1 cellular context compared by ENCODE assay signal in genomic region chr17:49390548-49391324, GRCh38.
TF ChIP-seq lines count a peak whose summit lies in the region.

No MANE protein-coding gene starts in this region.

TF ChIP-seq in HepG2, 621 proteins besides CTCF, POLR2A, EP300 and RAD21 (continued from another document):
- TF ChIP-seq, protein P1, sequence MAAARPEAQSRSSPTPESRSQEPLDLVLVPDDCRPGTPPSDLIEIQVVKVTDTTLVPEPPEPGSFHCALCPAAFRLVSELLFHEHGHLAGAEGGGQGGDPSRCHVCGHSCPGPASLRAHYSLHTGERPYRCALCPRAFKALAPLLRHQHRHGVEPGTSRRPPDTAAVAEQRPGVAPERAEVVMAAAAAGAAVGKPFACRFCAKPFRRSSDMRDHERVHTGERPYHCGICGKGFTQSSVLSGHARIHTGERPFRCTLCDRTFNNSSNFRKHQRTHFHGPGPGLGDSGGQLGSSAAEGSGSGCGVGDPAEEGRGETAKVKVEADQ (CRISPR knock-in tag; IDR thresholded peaks at IDR 0.05; ENCODE audit: borderline replicate concordance), result no peak
- TF ChIP-seq, protein P2, sequence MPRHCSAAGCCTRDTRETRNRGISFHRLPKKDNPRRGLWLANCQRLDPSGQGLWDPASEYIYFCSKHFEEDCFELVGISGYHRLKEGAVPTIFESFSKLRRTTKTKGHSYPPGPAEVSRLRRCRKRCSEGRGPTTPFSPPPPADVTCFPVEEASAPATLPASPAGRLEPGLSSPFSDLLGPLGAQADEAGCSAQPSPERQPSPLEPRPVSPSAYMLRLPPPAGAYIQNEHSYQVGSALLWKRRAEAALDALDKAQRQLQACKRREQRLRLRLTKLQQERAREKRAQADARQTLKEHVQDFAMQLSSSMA (CRISPR knock-in tag; IDR thresholded peaks at IDR 0.05), result no peak
- TF ChIP-seq ZSCAN22 (CRISPR knock-in tag; IDR thresholded peaks at IDR 0.05) (no peak), ZNF292 (CRISPR knock-in tag; IDR thresholded peaks at IDR 0.05; ENCODE audit: borderline replicate concordance, low read depth) (peak; percentile 73; the same call in 1 of the 2 replicates), ZFX (CRISPR knock-in tag; IDR thresholded peaks at IDR 0.05; ENCODE audit: low read depth) (peak; percentile 38), ELF1 (CRISPR knock-in tag; IDR thresholded peaks at IDR 0.05) (peak; percentile 82), NBN (conservative IDR thresholded peaks at IDR 0.05) (no peak), HMGXB4 (CRISPR knock-in tag; IDR thresholded peaks at IDR 0.05; ENCODE audit: borderline replicate concordance in 1 of 2, low read depth in 1 of 2) (peak in 1 of 2 experiments; percentile 26; a peak in 1 of 4 replicates), HHEX (CRISPR knock-in tag; IDR thresholded peaks at IDR 0.05) (no peak), ZBTB20 (CRISPR knock-in tag; IDR thresholded peaks at IDR 0.05; ENCODE audit: borderline replicate concordance, low read depth) (no peak), ETV5 (CRISPR knock-in tag; IDR thresholded peaks at IDR 0.05; ENCODE audit: borderline replicate concordance) (peak; percentile 69), ZNF782 (CRISPR knock-in tag; IDR thresholded peaks at IDR 0.05; ENCODE audit: borderline replicate concordance) (no peak), ATF7 (IDR thresholded peaks at IDR 0.05) (no peak), ATF7 (CRISPR knock-in tag; IDR thresholded peaks at IDR 0.05) (no peak), ZBTB7B (CRISPR knock-in tag; IDR thresholded peaks at IDR 0.05) (no peak), NCOA1 (CRISPR knock-in tag; IDR thresholded peaks at IDR 0.05) (no peak), TARDBP (CRISPR knock-in tag; IDR thresholded peaks at IDR 0.05) (no peak), CEBPG (CRISPR knock-in tag; IDR thresholded peaks at IDR 0.05) (no peak), KLF13 (CRISPR knock-in tag; IDR thresholded peaks at IDR 0.05) (no peak), RXRA (CRISPR knock-in tag; IDR thresholded peaks at IDR 0.05) (peak; percentile 52; the same call in 1 of the 2 replicates), KMT2A (CRISPR knock-in tag; IDR thresholded peaks at IDR 0.05) (no peak), NR1H2 (CRISPR knock-in tag; IDR thresholded peaks at IDR 0.05; ENCODE audit: borderline replicate concordance, low read depth) (no peak), MAFG (CRISPR knock-in tag; IDR thresholded peaks at IDR 0.05) (no peak), HNF1B (CRISPR knock-in tag; IDR thresholded peaks at IDR 0.05) (no peak), SMARCE1 (IDR thresholded peaks at IDR 0.05; ENCODE audit: borderline replicate concordance) (no peak), ZNF136 (CRISPR knock-in tag; IDR thresholded peaks at IDR 0.05; ENCODE audit: low read depth) (no peak), HNRNPUL1 (IDR thresholded peaks at IDR 0.05; ENCODE audit: low read depth, low read length) (no peak), ZBTB21 (CRISPR knock-in tag; IDR thresholded peaks at IDR 0.05) (no peak), FIP1L1 (IDR thresholded peaks at IDR 0.05; ENCODE audit: borderline replicate concordance, insufficient read depth, low read depth, low read length) (no peak), MED13 (CRISPR knock-in tag; IDR thresholded peaks at IDR 0.05) (no peak), RFXAP (CRISPR knock-in tag; IDR thresholded peaks at IDR 0.05; ENCODE audit: borderline replicate concordance) (no peak), ZNF446 (CRISPR knock-in tag; IDR thresholded peaks at IDR 0.05) (no peak)
- TF ChIP-seq, protein P3, sequence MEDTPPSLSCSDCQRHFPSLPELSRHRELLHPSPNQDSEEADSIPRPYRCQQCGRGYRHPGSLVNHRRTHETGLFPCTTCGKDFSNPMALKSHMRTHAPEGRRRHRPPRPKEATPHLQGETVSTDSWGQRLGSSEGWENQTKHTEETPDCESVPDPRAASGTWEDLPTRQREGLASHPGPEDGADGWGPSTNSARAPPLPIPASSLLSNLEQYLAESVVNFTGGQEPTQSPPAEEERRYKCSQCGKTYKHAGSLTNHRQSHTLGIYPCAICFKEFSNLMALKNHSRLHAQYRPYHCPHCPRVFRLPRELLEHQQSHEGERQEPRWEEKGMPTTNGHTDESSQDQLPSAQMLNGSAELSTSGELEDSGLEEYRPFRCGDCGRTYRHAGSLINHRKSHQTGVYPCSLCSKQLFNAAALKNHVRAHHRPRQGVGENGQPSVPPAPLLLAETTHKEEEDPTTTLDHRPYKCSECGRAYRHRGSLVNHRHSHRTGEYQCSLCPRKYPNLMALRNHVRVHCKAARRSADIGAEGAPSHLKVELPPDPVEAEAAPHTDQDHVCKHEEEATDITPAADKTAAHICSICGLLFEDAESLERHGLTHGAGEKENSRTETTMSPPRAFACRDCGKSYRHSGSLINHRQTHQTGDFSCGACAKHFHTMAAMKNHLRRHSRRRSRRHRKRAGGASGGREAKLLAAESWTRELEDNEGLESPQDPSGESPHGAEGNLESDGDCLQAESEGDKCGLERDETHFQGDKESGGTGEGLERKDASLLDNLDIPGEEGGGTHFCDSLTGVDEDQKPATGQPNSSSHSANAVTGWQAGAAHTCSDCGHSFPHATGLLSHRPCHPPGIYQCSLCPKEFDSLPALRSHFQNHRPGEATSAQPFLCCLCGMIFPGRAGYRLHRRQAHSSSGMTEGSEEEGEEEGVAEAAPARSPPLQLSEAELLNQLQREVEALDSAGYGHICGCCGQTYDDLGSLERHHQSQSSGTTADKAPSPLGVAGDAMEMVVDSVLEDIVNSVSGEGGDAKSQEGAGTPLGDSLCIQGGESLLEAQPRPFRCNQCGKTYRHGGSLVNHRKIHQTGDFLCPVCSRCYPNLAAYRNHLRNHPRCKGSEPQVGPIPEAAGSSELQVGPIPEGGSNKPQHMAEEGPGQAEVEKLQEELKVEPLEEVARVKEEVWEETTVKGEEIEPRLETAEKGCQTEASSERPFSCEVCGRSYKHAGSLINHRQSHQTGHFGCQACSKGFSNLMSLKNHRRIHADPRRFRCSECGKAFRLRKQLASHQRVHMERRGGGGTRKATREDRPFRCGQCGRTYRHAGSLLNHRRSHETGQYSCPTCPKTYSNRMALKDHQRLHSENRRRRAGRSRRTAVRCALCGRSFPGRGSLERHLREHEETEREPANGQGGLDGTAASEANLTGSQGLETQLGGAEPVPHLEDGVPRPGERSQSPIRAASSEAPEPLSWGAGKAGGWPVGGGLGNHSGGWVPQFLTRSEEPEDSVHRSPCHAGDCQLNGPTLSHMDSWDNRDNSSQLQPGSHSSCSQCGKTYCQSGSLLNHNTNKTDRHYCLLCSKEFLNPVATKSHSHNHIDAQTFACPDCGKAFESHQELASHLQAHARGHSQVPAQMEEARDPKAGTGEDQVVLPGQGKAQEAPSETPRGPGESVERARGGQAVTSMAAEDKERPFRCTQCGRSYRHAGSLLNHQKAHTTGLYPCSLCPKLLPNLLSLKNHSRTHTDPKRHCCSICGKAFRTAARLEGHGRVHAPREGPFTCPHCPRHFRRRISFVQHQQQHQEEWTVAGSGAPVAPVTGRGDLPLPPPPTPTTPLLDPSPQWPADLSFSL (CRISPR knock-in tag; IDR thresholded peaks at IDR 0.05), result peak; percentile 48; the same call in 1 of the 2 replicates
- TF ChIP-seq, protein P4, sequence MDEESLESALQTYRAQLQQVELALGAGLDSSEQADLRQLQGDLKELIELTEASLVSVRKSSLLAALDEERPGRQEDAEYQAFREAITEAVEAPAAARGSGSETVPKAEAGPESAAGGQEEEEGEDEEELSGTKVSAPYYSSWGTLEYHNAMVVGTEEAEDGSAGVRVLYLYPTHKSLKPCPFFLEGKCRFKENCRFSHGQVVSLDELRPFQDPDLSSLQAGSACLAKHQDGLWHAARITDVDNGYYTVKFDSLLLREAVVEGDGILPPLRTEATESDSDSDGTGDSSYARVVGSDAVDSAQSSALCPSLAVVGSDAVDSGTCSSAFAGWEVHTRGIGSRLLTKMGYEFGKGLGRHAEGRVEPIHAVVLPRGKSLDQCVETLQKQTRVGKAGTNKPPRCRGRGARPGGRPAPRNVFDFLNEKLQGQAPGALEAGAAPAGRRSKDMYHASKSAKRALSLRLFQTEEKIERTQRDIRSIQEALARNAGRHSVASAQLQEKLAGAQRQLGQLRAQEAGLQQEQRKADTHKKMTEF (CRISPR knock-in tag; IDR thresholded peaks at IDR 0.05), result 0 out of 2 replicates have a peak, but pooled peaks have one; percentile 26
- TF ChIP-seq, protein P5, sequence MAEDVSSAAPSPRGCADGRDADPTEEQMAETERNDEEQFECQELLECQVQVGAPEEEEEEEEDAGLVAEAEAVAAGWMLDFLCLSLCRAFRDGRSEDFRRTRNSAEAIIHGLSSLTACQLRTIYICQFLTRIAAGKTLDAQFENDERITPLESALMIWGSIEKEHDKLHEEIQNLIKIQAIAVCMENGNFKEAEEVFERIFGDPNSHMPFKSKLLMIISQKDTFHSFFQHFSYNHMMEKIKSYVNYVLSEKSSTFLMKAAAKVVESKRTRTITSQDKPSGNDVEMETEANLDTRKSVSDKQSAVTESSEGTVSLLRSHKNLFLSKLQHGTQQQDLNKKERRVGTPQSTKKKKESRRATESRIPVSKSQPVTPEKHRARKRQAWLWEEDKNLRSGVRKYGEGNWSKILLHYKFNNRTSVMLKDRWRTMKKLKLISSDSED (CRISPR knock-in tag; IDR thresholded peaks at IDR 0.05), result no peak
- TF ChIP-seq, protein P6, sequence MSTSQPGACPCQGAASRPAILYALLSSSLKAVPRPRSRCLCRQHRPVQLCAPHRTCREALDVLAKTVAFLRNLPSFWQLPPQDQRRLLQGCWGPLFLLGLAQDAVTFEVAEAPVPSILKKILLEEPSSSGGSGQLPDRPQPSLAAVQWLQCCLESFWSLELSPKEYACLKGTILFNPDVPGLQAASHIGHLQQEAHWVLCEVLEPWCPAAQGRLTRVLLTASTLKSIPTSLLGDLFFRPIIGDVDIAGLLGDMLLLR (CRISPR knock-in tag; IDR thresholded peaks at IDR 0.05), result peak; percentile 69; the same call in 1 of the 2 replicates
- TF ChIP-seq, protein P7, sequence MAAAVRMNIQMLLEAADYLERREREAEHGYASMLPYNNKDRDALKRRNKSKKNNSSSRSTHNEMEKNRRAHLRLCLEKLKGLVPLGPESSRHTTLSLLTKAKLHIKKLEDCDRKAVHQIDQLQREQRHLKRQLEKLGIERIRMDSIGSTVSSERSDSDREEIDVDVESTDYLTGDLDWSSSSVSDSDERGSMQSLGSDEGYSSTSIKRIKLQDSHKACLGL (CRISPR knock-in tag; IDR thresholded peaks at IDR 0.05), result peak; percentile 65; the same call in 1 of the 2 replicates
